Comparison of ENCODE assay signal across 7 cellular contexts in the genomic region with DNA sequence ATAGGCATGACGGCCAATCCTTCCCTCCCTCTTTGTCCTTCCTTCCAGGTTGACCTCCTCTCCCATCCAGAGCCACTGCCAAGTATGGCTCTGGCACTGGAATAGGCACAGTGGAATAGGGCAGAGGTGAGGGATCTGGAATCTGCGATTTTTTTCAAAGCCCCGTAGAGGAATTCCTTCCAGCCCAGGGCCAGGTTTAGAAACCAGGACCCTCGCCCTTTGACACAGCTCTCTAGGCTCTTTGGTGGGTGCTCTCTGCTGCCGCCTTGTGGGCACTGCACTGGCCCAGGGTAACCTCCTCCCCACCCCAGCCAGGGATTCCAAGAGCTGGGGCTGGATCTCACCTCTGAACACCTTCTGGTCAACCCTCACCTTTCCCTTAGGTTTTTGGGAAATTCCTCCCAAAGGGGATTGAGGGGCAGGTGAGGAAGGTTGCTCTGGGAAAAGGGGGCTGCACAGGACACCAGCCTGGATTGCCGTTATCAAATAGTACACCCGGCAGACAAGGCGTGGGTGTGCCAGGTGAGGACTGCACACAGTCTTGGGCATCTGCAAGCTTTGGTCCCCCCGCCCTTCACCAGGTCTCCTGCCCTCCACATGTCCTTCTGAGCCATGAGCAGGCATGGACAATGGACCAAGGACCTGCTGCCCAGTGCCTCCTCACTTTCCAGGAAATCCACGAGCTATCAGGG. TPM values are rescaled to one million over a fixed set of nuclear protein-coding genes. Genes with fewer than 3 reads are reported as not detected.
DNase-seq lines count a peak whose midpoint lies in the region; ATAC-seq and TF ChIP-seq lines count a peak whose summit lies in the region.

No MANE protein-coding gene starts in this region.

- CTCF ChIA-PET in naive thymus-derived CD4-positive, alpha-beta T cell (lab: Charles Lee) = interaction anchor here (0.6 to 3.4 kb wide), 26 partner anchors 10 to 382 kb away, joined by 3 to 33 read pairs (median 4); a partner anchor contains a TSS

- no peaks in the 10 kb centered on the region for H3K36me3 Mint-ChIP-seq in naive thymus-derived CD4-positive, alpha-beta T cell

- peak overlapping the region in 1 of 9 donors; percentile 38 for H3K27ac Mint-ChIP-seq in naive thymus-derived CD4-positive, alpha-beta T cell

- H3K27me3 Mint-ChIP-seq in naive thymus-derived CD4-positive, alpha-beta T cell = no peaks in the 10 kb centered on the region

- intact Hi-C loops in naive thymus-derived CD4-positive, alpha-beta T cell (cut with micrococcal nuclease) = loop anchor here (1.0 to 2.0 kb wide), 4 partner anchors 77 to 382 kb away; a partner anchor contains a TSS

- peak; percentile 99 for TF ChIP-seq CTCF in GM12872 (IDR thresholded peaks at IDR 0.05; ENCODE audit: insufficient read depth, low read depth, low read length)

- no peaks in the 10 kb centered on the region for H3K9me3 ChIP-seq in effector memory CD4-positive, alpha-beta T cell (ENCODE audit: control insufficient read depth, low read length)
- H3K9me3 ChIP-seq in naive thymus-derived CD4-positive, alpha-beta T cell (ENCODE audit: control insufficient read depth in 2 of 3, low read length in 3 of 3) = no peaks in the 10 kb centered on the region

- no peaks in the 10 kb centered on the region for H3K36me3 ChIP-seq in effector memory CD4-positive, alpha-beta T cell (ENCODE audit: control insufficient read depth, insufficient read depth, low read length)
- no peaks in the 10 kb centered on the region for H3K36me3 ChIP-seq in naive thymus-derived CD4-positive, alpha-beta T cell (ENCODE audit: control insufficient read depth in 2 of 3, insufficient read depth in 3 of 3, low read length in 3 of 3)

- peak overlapping the region in 2 of 10 donors; percentile 16 to 48 for H3K4me3 Mint-ChIP-seq in naive thymus-derived CD4-positive, alpha-beta T cell

- peak; percentile 70 for ATAC-seq in naive thymus-derived CD4-positive, alpha-beta T cell
- peak; percentile 47 for ATAC-seq in stimulated activated naive CD8-positive, alpha-beta T cell treated with anti-CD3 and anti-CD28 coated beads, Interleukin-15, Interleukin-2, amounts not matched to agents 100 U/mL and 50 U/mL, for 24 hours
- no peak for ATAC-seq in HG02623 (IDR thresholded peaks at IDR 0.05; ENCODE audit: unreplicated experiment)

- peaks cover 16% of the 10 kb centered on the region for H3K4me1 ChIP-seq in effector memory CD4-positive, alpha-beta T cell (ENCODE audit: control insufficient read depth, insufficient read depth, low read length, poor library complexity, severe bottlenecking)
- H3K4me1 ChIP-seq in naive thymus-derived CD4-positive, alpha-beta T cell (ENCODE audit: control insufficient read depth in 2 of 2, insufficient read depth in 2 of 2, low read length in 2 of 2) = peaks cover 23 to 50% of the 10 kb centered on the region in 2 donors

- no peaks in the 10 kb centered on the region for H3K27me3 ChIP-seq in effector memory CD4-positive, alpha-beta T cell (replicated peaks; ENCODE audit: control insufficient read depth, insufficient read depth, low read length, poor library complexity, severe bottlenecking)
- no peaks in the 10 kb centered on the region for H3K27me3 ChIP-seq in naive thymus-derived CD4-positive, alpha-beta T cell (ENCODE audit: control insufficient read depth in 2 of 2, insufficient read depth in 2 of 2, low read length in 2 of 2)

- DNase-seq in NCI-H1092 treated with DMSO at 0.1 percent for 48 hours (lab: John Stamatoyannopoulos, UW) = peak; percentile 10
- peak; percentile 78 to 81 for DNase-seq in activated CD4-positive, alpha-beta T cell treated with anti-CD3 and anti-CD28 coated beads, Interleukin-2, amount 50 U/mL, for 48 hours
- peak; percentile 14 to 47 (median 30) for DNase-seq in effector memory CD4-positive, alpha-beta T cell
- peak; percentile 36 to 71 (median 54) for DNase-seq in naive thymus-derived CD4-positive, alpha-beta T cell
- DNase-seq in stimulated activated naive CD8-positive, alpha-beta T cell treated with anti-CD3 and anti-CD28 coated beads, Interleukin-15, Interleukin-2, amounts not matched to agents 100 U/mL and 50 U/mL, for 24 hours = peak; percentile 84

- H3K4me3 ChIP-seq in effector memory CD4-positive, alpha-beta T cell (ENCODE audit: insufficient read depth, low read depth, low read length, poor library complexity, severe bottlenecking) = no peak overlapping the region
- no peak overlapping the region for H3K4me3 ChIP-seq in naive thymus-derived CD4-positive, alpha-beta T cell (ENCODE audit: low read length)

- H3K9me3 Mint-ChIP-seq in naive thymus-derived CD4-positive, alpha-beta T cell = peaks cover 0 to 2% (median 0%) of the 10 kb centered on the region in 11 donors

- no peak overlapping the region for H3K27ac ChIP-seq in effector memory CD4-positive, alpha-beta T cell (ENCODE audit: insufficient read depth, low read length, poor library complexity, severe bottlenecking)
- no peak overlapping the region for H3K27ac ChIP-seq in naive thymus-derived CD4-positive, alpha-beta T cell (ENCODE audit: low read depth, low read length)

- H3K4me1 Mint-ChIP-seq in naive thymus-derived CD4-positive, alpha-beta T cell = peaks cover 6 to 41% (median 25%) of the 10 kb centered on the region in 7 donors

- POLR2A ChIA-PET in naive thymus-derived CD4-positive, alpha-beta T cell (lab: Charles Lee) = interaction anchor here (0.6 to 1.7 kb wide), 5 partner anchors 39 to 79 kb away, joined by 3 to 7 read pairs (median 4); a partner anchor contains a TSS

RNA-seq across cellular contexts. Expression of a gene that starts 22.8 kb away (rescaled TPM):
- 1 to 10 TPM in 1 of 5 experiments, under 1 TPM in 4; 0.13 to 1.0 (median 0.19) TPM for total RNA-seq in naive thymus-derived CD4-positive, alpha-beta T cell
- polyA plus RNA-seq in naive thymus-derived CD4-positive, alpha-beta T cell = not detected

Comparison
In these comparisons a context has a peak if more than half of its experiments do, and no peak if none do; other contexts are left out.
1. DNase-seq: peak in every context shown above with its lines; median percentile 84 in stimulated activated naive CD8-positive, alpha-beta T cell treated with anti-CD3 and anti-CD28 coated beads, Interleukin-15, Interleukin-2, amounts not matched to agents 100 U/mL and 50 U/mL, for 24 hours; 80 in activated CD4-positive, alpha-beta T cell treated with anti-CD3 and anti-CD28 coated beads, Interleukin-2, amount 50 U/mL, for 48 hours; 54 in naive thymus-derived CD4-positive, alpha-beta T cell; 30 in effector memory CD4-positive, alpha-beta T cell; 10 in NCI-H1092 treated with DMSO at 0.1 percent for 48 hours.